15 cellular contexts compared by ENCODE assay signal in genomic region chr5:160341309-160341874, GRCh38. TPM values are rescaled to one million over a fixed set of nuclear protein-coding genes. Genes with fewer than 3 reads are reported as not detected.
DNase-seq lines count a peak whose midpoint lies in the region; ATAC-seq and TF ChIP-seq lines count a peak whose summit lies in the region.
"Had no signal": no experiment of that assay in that cellular context is flagged by ENCODE, and none has a peak within 500 bp of the region (broad histone marks: within the 10 kb centered on the region; RNA-seq: fewer than 3 reads in every experiment).

No MANE protein-coding gene starts in this region.

- H3K4me1 ChIP-seq in Panc1 (ENCODE audit: control insufficient read depth, insufficient read depth, low read length) (peaks cover 4% of the 10 kb centered on the region), sigmoid colon (peaks cover 0 to 5% (median 4%) of the 10 kb centered on the region in 4 donors)

- DNase-seq in MV-4-11 (lab: John Stamatoyannopoulos, UW) (peak; percentile 22), Panc1 (ENCODE audit: low read depth, low spot score) (no peak), sigmoid colon (peak; percentile 4), NCI-H510A (lab: John Stamatoyannopoulos, UW) (no peak), SKM-1 (lab: John Stamatoyannopoulos, UW; ENCODE audit: unreplicated experiment) (no peak), left cardiac atrium (no peak)
- no peak for DNase-seq in activated naive CD4-positive, alpha-beta T cell treated with anti-CD3 and anti-CD28 coated beads, Interleukin-2, amount 10 ng/mL, durations not matched to agents 7 days and 5 days
- DNase-seq: ACHN; Calu3; CD4-positive, CD25-positive, alpha-beta regulatory T cell; DMS 273 treated with DMSO at 0.1 percent for 48 hours; GM23248 had no signal

- in situ Hi-C loops in Panc1 (cut with HindIII; ENCODE audit: low pct_unique_long_range_greater_than_20kb, low sequenced_read_pairs): no loop called here

- TF ChIP-seq CTCF in Panc1 (IDR thresholded peaks at IDR 0.05): no peak
- TF ChIP-seq CTCF in sigmoid colon (IDR thresholded peaks at IDR 0.05): no peak

- H3K36me3 Mint-ChIP-seq in dendritic cell treated with granulocyte-macrophage colony-stimulating factor and Interleukin-4, amounts not matched to agents 40 ng/mL and 50 ng/mL, for 4 days (ENCODE audit: low read depth): no peaks in the 10 kb centered on the region
- no peaks in the 10 kb centered on the region for H3K36me3 Mint-ChIP-seq in activated naive CD4-positive, alpha-beta T cell treated with anti-CD3 and anti-CD28 coated beads, Interleukin-2, amount 10 ng/mL, durations not matched to agents 7 days and 5 days
- H3K36me3 Mint-ChIP-seq: CD4-positive, CD25-positive, alpha-beta regulatory T cell had no signal

- no TSS peak for BruUV-seq in Panc1 (replicated peaks; lab: Mats Ljungman, UMichigan)

- H3K9me3 ChIP-seq in Panc1 (ENCODE audit: control insufficient read depth, insufficient read depth, low read depth, low read length) (no peaks in the 10 kb centered on the region), sigmoid colon (no peaks in the 10 kb centered on the region)
- H3K9me3 ChIP-seq: BLaER1 treated with 17β-estradiol and CSF1 and Interleukin-3, amounts not matched to agents 10 nM and 100 nM had no signal

- peaks cover 14% of the 10 kb centered on the region for H3K27me3 Mint-ChIP-seq in dendritic cell treated with granulocyte-macrophage colony-stimulating factor and Interleukin-4, amounts not matched to agents 40 ng/mL and 50 ng/mL, for 4 days
- peaks cover 7% of the 10 kb centered on the region for H3K27me3 Mint-ChIP-seq in activated naive CD4-positive, alpha-beta T cell treated with anti-CD3 and anti-CD28 coated beads, Interleukin-2, amount 10 ng/mL, durations not matched to agents 7 days and 5 days

- H3K27ac ChIP-seq in Panc1 (ENCODE audit: low read length) (peak overlapping the region; percentile 10; the same call in 1 of the 2 replicates), sigmoid colon (no peak overlapping the region)
- H3K27ac ChIP-seq: GM23248 had no signal

- TF ChIP-seq POLR2A in sigmoid colon (IDR thresholded peaks at IDR 0.05): no peak

- intact Hi-C loops in Panc1 (cut with micrococcal nuclease; ENCODE audit: unreplicated experiment) (no loop called here), sigmoid colon (cut with DNase I) (no loop called here), left cardiac atrium (cut with DNase I) (no loop called here)
- intact Hi-C loops in dendritic cell treated with granulocyte-macrophage colony-stimulating factor and Interleukin-4, amounts not matched to agents 40 ng/mL and 50 ng/mL, for 4 days (cut with micrococcal nuclease): no loop called here

- CTCF ChIA-PET in Panc1 (lab: Charles Lee): no interaction called here
- CTCF ChIA-PET in activated naive CD4-positive, alpha-beta T cell treated with anti-CD3 and anti-CD28 coated beads, Interleukin-2, amount 10 ng/mL, durations not matched to agents 7 days and 5 days (lab: Charles Lee): interaction anchor here (6.5 kb wide), 1 partner anchor 144 kb away, joined by 54 read pairs; no protein-coding TSS in a partner anchor

- H3K27ac Mint-ChIP-seq in dendritic cell treated with granulocyte-macrophage colony-stimulating factor and Interleukin-4, amounts not matched to agents 40 ng/mL and 50 ng/mL, for 4 days: peak overlapping the region; percentile 12
- H3K27ac Mint-ChIP-seq in activated naive CD4-positive, alpha-beta T cell treated with anti-CD3 and anti-CD28 coated beads, Interleukin-2, amount 10 ng/mL, durations not matched to agents 7 days and 5 days: no peak overlapping the region
- H3K27ac Mint-ChIP-seq: CD4-positive, CD25-positive, alpha-beta regulatory T cell had no signal

- H3K4me3 Mint-ChIP-seq in dendritic cell treated with granulocyte-macrophage colony-stimulating factor and Interleukin-4, amounts not matched to agents 40 ng/mL and 50 ng/mL, for 4 days: no peak overlapping the region
- no peak overlapping the region for H3K4me3 Mint-ChIP-seq in activated naive CD4-positive, alpha-beta T cell treated with anti-CD3 and anti-CD28 coated beads, Interleukin-2, amount 10 ng/mL, durations not matched to agents 7 days and 5 days
- H3K4me3 Mint-ChIP-seq: CD4-positive, CD25-positive, alpha-beta regulatory T cell had no signal

- H3K4me3 ChIP-seq in Panc1 (ENCODE audit: low read depth in 2 of 2, low read length in 2 of 2): no peak overlapping the region
- H3K4me3 ChIP-seq in sigmoid colon: no peak overlapping the region
- H3K4me3 ChIP-seq: BLaER1 treated with 17β-estradiol and CSF1 and Interleukin-3, amounts not matched to agents 10 nM and 100 nM; GM23248 had no signal

- H3K27me3 ChIP-seq in Panc1 (ENCODE audit: control insufficient read depth, insufficient read depth, low read length) (no peaks in the 10 kb centered on the region), sigmoid colon (no peaks in the 10 kb centered on the region)
- H3K27me3 ChIP-seq: BLaER1 treated with 17β-estradiol and CSF1 and Interleukin-3, amounts not matched to agents 10 nM and 100 nM had no signal

- H3K36me3 ChIP-seq in Panc1 (ENCODE audit: control insufficient read depth, insufficient read depth, low read length) (no peaks in the 10 kb centered on the region), sigmoid colon (no peaks in the 10 kb centered on the region)
- H3K36me3 ChIP-seq: BLaER1 treated with 17β-estradiol and CSF1 and Interleukin-3, amounts not matched to agents 10 nM and 100 nM had no signal

- WGBS in sigmoid colon, 2 donors: 75 to 76% methylated on average over 6 of the region's 6 CpGs

- ATAC-seq in Panc1: no peak
- ATAC-seq in left cardiac atrium: no peak

- POLR2A ChIA-PET in Panc1 (lab: Charles Lee): interaction anchor here (0.6 kb wide), 1 partner anchor 28 kb away, joined by 3 read pairs; no protein-coding TSS in a partner anchor

- TF ChIP-seq EP300 in sigmoid colon (IDR thresholded peaks at IDR 0.05): no peak

- H3K9me3 Mint-ChIP-seq in dendritic cell treated with granulocyte-macrophage colony-stimulating factor and Interleukin-4, amounts not matched to agents 40 ng/mL and 50 ng/mL, for 4 days: no peaks in the 10 kb centered on the region
- no peaks in the 10 kb centered on the region for H3K9me3 Mint-ChIP-seq in activated naive CD4-positive, alpha-beta T cell treated with anti-CD3 and anti-CD28 coated beads, Interleukin-2, amount 10 ng/mL, durations not matched to agents 7 days and 5 days
- H3K9me3 Mint-ChIP-seq: CD4-positive, CD25-positive, alpha-beta regulatory T cell had no signal

- peaks cover 2% of the 10 kb centered on the region for H3K4me1 Mint-ChIP-seq in dendritic cell treated with granulocyte-macrophage colony-stimulating factor and Interleukin-4, amounts not matched to agents 40 ng/mL and 50 ng/mL, for 4 days (ENCODE audit: low read depth)
- no peaks in the 10 kb centered on the region for H3K4me1 Mint-ChIP-seq in activated naive CD4-positive, alpha-beta T cell treated with anti-CD3 and anti-CD28 coated beads, Interleukin-2, amount 10 ng/mL, durations not matched to agents 7 days and 5 days

RNA-seq across cellular contexts. Expression of gene CCNJL, which starts 29.0 kb away (rescaled TPM):
- 35.0 TPM for total RNA-seq in Panc1 (2021; ENCODE audit: unreplicated experiment)
- 65.1 TPM for polyA plus RNA-seq in Panc1 (2012; ENCODE audit: insufficient read length)
- 1 to 10 TPM in 2 of 4 donors, under 1 TPM in 2; 0.16 to 5.3 (median 1.4) TPM for total RNA-seq in sigmoid colon
- 10 to 100 TPM in 2 of 3 donors, 1 to 10 TPM in 1; 4.7 to 18.7 (median 10.8) TPM for polyA plus RNA-seq in sigmoid colon
- 1 to 10 TPM; 5.5 to 5.6 TPM for total RNA-seq in left cardiac atrium
- total RNA-seq: CD4-positive, CD25-positive, alpha-beta regulatory T cell had no signal
- polyA plus RNA-seq: CD4-positive, CD25-positive, alpha-beta regulatory T cell; GM23248 had no signal

RNA-seq across cellular contexts. Expression of gene C1QTNF2, which starts 29.0 kb away (rescaled TPM):
- total RNA-seq in Panc1 (2021; ENCODE audit: unreplicated experiment) (0.44 TPM), sigmoid colon (1 to 10 TPM in 3 of 4 donors, under 1 TPM in 1; 0.95 to 2.5 (median 1.5) TPM), left cardiac atrium (1 to 10 TPM; 1.2 to 2.3 TPM)
- not detected for polyA plus RNA-seq in Panc1 (2012; ENCODE audit: insufficient read length)
- under 1 TPM in 1 of 3 donors, not detected in 2; 0.85 TPM for polyA plus RNA-seq in sigmoid colon
- total RNA-seq: Calu3; CD4-positive, CD25-positive, alpha-beta regulatory T cell; HT-29 had no signal
- polyA plus RNA-seq: CD4-positive, CD25-positive, alpha-beta regulatory T cell had no signal

RNA-seq across cellular contexts. Expression of gene FAM200C, which starts 58.5 kb away (rescaled TPM):
- 3.0 TPM for total RNA-seq in Panc1 (2021; ENCODE audit: unreplicated experiment)
- 1.1 TPM for polyA plus RNA-seq in Panc1 (2012; ENCODE audit: insufficient read length)
- total RNA-seq in sigmoid colon: 10 to 100 TPM in 1 of 4 donors, 1 to 10 TPM in 3; 4.3 to 12.3 (median 8.1) TPM
- 1 to 10 TPM in 2 of 3 donors, under 1 TPM in 1; 0.92 to 1.4 (median 1.2) TPM for polyA plus RNA-seq in sigmoid colon
- total RNA-seq in left cardiac atrium: 1 to 10 TPM; 2.1 to 4.2 TPM
- total RNA-seq: CD4-positive, CD25-positive, alpha-beta regulatory T cell had no signal

Comparison
In these comparisons a context has a peak if more than half of its experiments do, and no peak if none do; other contexts are left out.
1. DNase-seq: peak in MV-4-11 (single experiment) and sigmoid colon (single experiment); none in Panc1 (single experiment), activated naive CD4-positive, alpha-beta T cell treated with anti-CD3 and anti-CD28 coated beads, Interleukin-2, amount 10 ng/mL, durations not matched to agents 7 days and 5 days (single experiment), NCI-H510A (single experiment), SKM-1 (single experiment) and left cardiac atrium (single experiment).